In the genomic region with DNA sequence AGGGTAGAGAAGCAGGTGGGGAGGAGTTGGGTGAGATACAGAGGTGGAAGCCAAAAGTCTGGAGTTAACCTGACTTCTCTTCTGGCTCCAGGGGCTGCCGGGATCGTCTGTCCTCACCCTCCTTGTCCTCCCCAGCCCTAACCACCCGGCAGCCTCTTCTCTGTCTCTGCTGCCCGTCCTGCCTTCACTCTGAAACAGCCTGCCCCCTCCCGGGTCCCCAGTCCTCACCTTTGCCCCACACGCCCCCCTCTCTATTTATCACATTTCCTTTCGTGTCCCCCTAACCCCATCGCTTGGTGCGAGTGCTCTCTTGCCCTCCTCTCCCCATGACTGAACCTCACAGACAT, we compare ENCODE assay signal across 10 cellular contexts. TPM values are rescaled to one million over a fixed set of nuclear protein-coding genes. Genes with fewer than 3 reads are reported as not detected.
DNase-seq lines count a peak whose midpoint lies in the region; ATAC-seq, FAIRE-seq and TF ChIP-seq lines count a peak whose summit lies in the region.
"Had no signal": no experiment of that assay in that cellular context is flagged by ENCODE, and none has a peak within 500 bp of the region (broad histone marks: within the 10 kb centered on the region; RNA-seq: fewer than 3 reads in every experiment).

No MANE protein-coding gene starts in this region.

- CTCF ChIA-PET in mammary epithelial cell (lab: Charles Lee; ENCODE audit: low non-redundant PET) (no interaction called here), HepG2 (lab: Yijun Ruan, JAX; ENCODE audit: low intra/inter-chr PET ratio, low total read pairs) (interaction anchor here (1.2 kb wide), 1 partner anchor 16 kb away, joined by 3 read pairs; no protein-coding TSS in a partner anchor)

- in situ Hi-C loops in mammary epithelial cell (cut with MboI; ENCODE audit: low sequenced_read_pairs in 2 of 2) = no loop called here
- in situ Hi-C loops in HepG2 (cut with HindIII; ENCODE audit: extremely low pct_ligation_motif_present, low pct_unique_long_range_greater_than_20kb) = no loop called here

- no peaks in the 10 kb centered on the region for H3K79me2 ChIP-seq in mammary epithelial cell (ENCODE audit: insufficient read depth, low read length)
- H3K79me2 ChIP-seq in HepG2 (ENCODE audit: insufficient read depth, low read length) = no peaks in the 10 kb centered on the region

- no peak for TF ChIP-seq RAD21 in HepG2 (CRISPR knock-in tag; IDR thresholded peaks at IDR 0.05)

- no peaks in the 10 kb centered on the region for H3K9me3 ChIP-seq in mammary epithelial cell (replicated peaks; ENCODE audit: insufficient read depth, low read length)
- no peaks in the 10 kb centered on the region for H3K9me3 ChIP-seq in HepG2 (ENCODE audit: low read length)
- H3K9me3 ChIP-seq in subcutaneous abdominal adipose tissue (ENCODE audit: control insufficient read depth in 5 of 5, low read length in 5 of 5) = no peaks in the 10 kb centered on the region

- H2AFZ ChIP-seq in mammary epithelial cell (ENCODE audit: low read depth, low read length) (peak overlapping the region; percentile 35), HepG2 (ENCODE audit: low read length) (no peak overlapping the region)

- TF ChIP-seq POLR2A in HepG2 (IDR thresholded peaks at IDR 0.05; ENCODE audit: insufficient read depth in 1 of 2, low read depth in 2 of 2, low read length in 2 of 2) = no peak

- H3K9ac ChIP-seq in mammary epithelial cell (ENCODE audit: insufficient read depth, low read length) (no peak overlapping the region), HepG2 (ENCODE audit: insufficient read depth, low read depth, low read length) (peak overlapping the region; percentile 50; the same call in 1 of the 2 replicates), subcutaneous abdominal adipose tissue (ENCODE audit: low read length in 5 of 5) (peak overlapping the region in 3 of 5 donors; percentile 59 to 85 (median 81))

- no peak for TF ChIP-seq EP300 in HepG2 (IDR thresholded peaks at IDR 0.05; ENCODE audit: low read depth in 2 of 2, low read length in 2 of 2)
- TF ChIP-seq EP300 in HepG2 (CRISPR knock-in tag; IDR thresholded peaks at IDR 0.05; ENCODE audit: borderline replicate concordance) = no peak

- peaks cover 50% of the 10 kb centered on the region for H3K27me3 Mint-ChIP-seq in T-helper 1 cell treated with Interleukin-12 subunit alpha and Interleukin-12 subunit beta and Interleukin-4 antibody, amounts not matched to agents 30 μg/mL and 1 μg/mL, for 36 hours (ENCODE audit: low read depth)

- intact Hi-C loops in mammary epithelial cell (cut with micrococcal nuclease) (no loop called here), HepG2 (cut with micrococcal nuclease; ENCODE audit: unreplicated experiment) (no loop called here)

- H3K27me3 ChIP-seq in mammary epithelial cell (ENCODE audit: insufficient read depth, low read length) (peaks cover 5% of the 10 kb centered on the region), HepG2 (ENCODE audit: control insufficient read depth in 1 of 2, insufficient read depth in 2 of 2, low read length in 2 of 2) (peaks cover 9 to 51% of the 10 kb centered on the region in 2 experiments; a peak in 4 of 5 replicates), subcutaneous abdominal adipose tissue (ENCODE audit: control insufficient read depth in 5 of 5, insufficient read depth in 4 of 5, low read length in 5 of 5) (peaks cover 0 to 9% (median 3%) of the 10 kb centered on the region in 5 donors)

- ATAC-seq in HepG2 (peak; percentile 9), GM21367 (IDR thresholded peaks at IDR 0.05; ENCODE audit: unreplicated experiment) (no peak)

- peak overlapping the region in 1 of 3 experiments; percentile 54 for H3K4me3 ChIP-seq in mammary epithelial cell (replicated peaks in 1 of 3; ENCODE audit: insufficient read depth in 1 of 3, low read depth in 2 of 3, low read length in 3 of 3)
- H3K4me3 ChIP-seq in HepG2 (replicated peaks in 1 of 3; ENCODE audit: insufficient read depth in 1 of 3, low read depth in 2 of 3, low read length in 3 of 3) = peak overlapping the region; percentile 36 to 66 (median 50); a peak in 4 of 6 replicates
- peak overlapping the region; percentile 48 to 72 (median 67) for H3K4me3 ChIP-seq in subcutaneous abdominal adipose tissue (ENCODE audit: low read depth in 1 of 5, low read length in 5 of 5)

- no peak for FAIRE-seq in HepG2 (lab: Jason Lieb, UNC)
- FAIRE-seq in HTR-8/SVneo (lab: Jason Lieb, UNC) = no peak
- FAIRE-seq: A204.1 had no signal

- POLR2A ChIA-PET in HepG2 (lab: Yijun Ruan, JAX) = no interaction called here

- H3K4me3 Mint-ChIP-seq in T-helper 1 cell treated with Interleukin-12 subunit alpha and Interleukin-12 subunit beta and Interleukin-4 antibody, amounts not matched to agents 30 μg/mL and 1 μg/mL, for 36 hours = peak overlapping the region; percentile 37

- no peak overlapping the region for H3K27ac Mint-ChIP-seq in T-helper 1 cell treated with Interleukin-12 subunit alpha and Interleukin-12 subunit beta and Interleukin-4 antibody, amounts not matched to agents 30 μg/mL and 1 μg/mL, for 36 hours

- TF ChIP-seq CTCF in mammary epithelial cell (conservative IDR thresholded peaks at IDR 0.05 in 1 of 2, IDR thresholded peaks at IDR 0.05 in 1 of 2; ENCODE audit: extremely low read depth in 1 of 2, insufficient read depth in 1 of 2, low read depth in 1 of 2, low read length in 2 of 2) (no peak), HepG2 (CRISPR knock-in tag; IDR thresholded peaks at IDR 0.05) (no peak)

- H3K4me2 ChIP-seq in mammary epithelial cell (ENCODE audit: insufficient read depth, low read depth, low read length) (peak overlapping the region; percentile 96), HepG2 (ENCODE audit: low read depth, low read length) (peak overlapping the region; percentile 82)

- H3K9me3 Mint-ChIP-seq in T-helper 1 cell treated with Interleukin-12 subunit alpha and Interleukin-12 subunit beta and Interleukin-4 antibody, amounts not matched to agents 30 μg/mL and 1 μg/mL, for 36 hours = no peaks in the 10 kb centered on the region

- peaks cover 26% of the 10 kb centered on the region for H3K36me3 Mint-ChIP-seq in T-helper 1 cell treated with Interleukin-12 subunit alpha and Interleukin-12 subunit beta and Interleukin-4 antibody, amounts not matched to agents 30 μg/mL and 1 μg/mL, for 36 hours (ENCODE audit: low read depth)

- dilution Hi-C loops in mammary epithelial cell (cut with HindIII; ENCODE audit: low sequenced_read_pairs) = no loop called here

- WGBS in mammary epithelial cell (ENCODE audit: low coverage, missing lambda C conversion rate) = 20% methylated on average over 1 of the region's 9 CpGs
- 18% methylated on average over 9 of the region's 9 CpGs for WGBS in HepG2 (ENCODE audit: low lambda C conversion rate)

- peaks cover 24% of the 10 kb centered on the region for H3K4me1 Mint-ChIP-seq in T-helper 1 cell treated with Interleukin-12 subunit alpha and Interleukin-12 subunit beta and Interleukin-4 antibody, amounts not matched to agents 30 μg/mL and 1 μg/mL, for 36 hours (ENCODE audit: low read depth)

- BruUV-seq in mammary epithelial cell (replicated peaks; lab: Mats Ljungman, UMichigan) (no TSS peak), HepG2 (replicated peaks; lab: Mats Ljungman, UMichigan) (no TSS peak)

- H3K27ac ChIP-seq in mammary epithelial cell (ENCODE audit: insufficient read depth, low read depth, low read length) (no peak overlapping the region), HepG2 (ENCODE audit: extremely low read length, insufficient read depth, low read length) (no peak overlapping the region), subcutaneous abdominal adipose tissue (ENCODE audit: low read depth, low read length) (no peak overlapping the region)

- H3K36me3 ChIP-seq in mammary epithelial cell (ENCODE audit: insufficient read depth, low read length) (peaks cover 3% of the 10 kb centered on the region), HepG2 (replicated peaks in 1 of 2; ENCODE audit: control insufficient read depth in 1 of 2, insufficient read depth in 2 of 2, low read length in 2 of 2) (peaks cover 2 to 9% of the 10 kb centered on the region in 2 experiments; a peak in 4 of 5 replicates), subcutaneous abdominal adipose tissue (ENCODE audit: control insufficient read depth in 5 of 5, insufficient read depth in 5 of 5, low read length in 5 of 5) (peaks cover 0 to 23% (median 19%) of the 10 kb centered on the region in 5 donors)

- peaks cover 9% of the 10 kb centered on the region for H3K4me1 ChIP-seq in mammary epithelial cell (ENCODE audit: insufficient read depth, low read length)
- peaks cover 28% of the 10 kb centered on the region for H3K4me1 ChIP-seq in HepG2 (ENCODE audit: insufficient read depth, low read length)
- peaks cover 0 to 24% (median 19%) of the 10 kb centered on the region in 5 donors for H3K4me1 ChIP-seq in subcutaneous abdominal adipose tissue (ENCODE audit: control insufficient read depth in 5 of 5, insufficient read depth in 5 of 5, low read length in 5 of 5)

- DNase-seq in T-helper 1 cell (no peak), mammary epithelial cell (no peak), HepG2 (ENCODE audit: low spot score) (no peak), NCI-H2107 (lab: John Stamatoyannopoulos, UW) (no peak), HTR-8/SVneo (ENCODE audit: insufficient read length, low spot score) (no peak)
- DNase-seq: stimulated activated CD4-positive, alpha-beta T cell treated with anti-CD3 and anti-CD28 coated beads, Interleukin-2, amount 100 ng/mL, for 24 hours had no signal

- H4K20me1 ChIP-seq in mammary epithelial cell (ENCODE audit: insufficient read depth, low read length) (no peaks in the 10 kb centered on the region), HepG2 (ENCODE audit: insufficient read depth, low read length) (no peaks in the 10 kb centered on the region)

RNA-seq across cellular contexts. Expression of gene RING1, which starts 5.7 kb away (rescaled TPM):
- total RNA-seq in mammary epithelial cell (10 to 100 TPM; 13.0 to 31.8 TPM), HepG2 (2016; rRNA removed; fragmentation: Illumina TruSeq; extraction: Trizol) (19.8 and 23.9 TPM in 2 replicates)
- polyA plus RNA-seq in mammary epithelial cell (17.0 TPM), HepG2 (2011; rRNA removed) (33.6 and 42.9 TPM in 2 replicates)
- 22.9 TPM for polyA minus RNA-seq in mammary epithelial cell
- 10.0 and 10.7 TPM in 2 replicates for total RNA-seq in HepG2 (2016; cell fraction: cytosol; rRNA removed; fragmentation: Illumina TruSeq; extraction: Trizol; ENCODE audit: low read depth)
- 18.4 and 25.4 TPM in 2 replicates for total RNA-seq in HepG2 (2016; cell fraction: insoluble cytoplasmic fraction; rRNA removed; fragmentation: Illumina TruSeq; extraction: Trizol)
- 17.3 and 21.2 TPM in 2 replicates for total RNA-seq in HepG2 (2016; cell fraction: membrane; rRNA removed; fragmentation: Illumina TruSeq; extraction: Trizol)
- total RNA-seq in HepG2 (2016; cell fraction: nucleus; rRNA removed; fragmentation: Illumina TruSeq; extraction: Trizol) = 12.2 and 16.1 TPM in 2 replicates
- polyA plus RNA-seq in HepG2 (2011; cell fraction: cytosol; rRNA removed) = 23.2 and 29.0 TPM in 2 replicates
- 93.0 and 104 TPM in 2 replicates for polyA plus RNA-seq in HepG2 (2011; cell fraction: nucleus; rRNA removed)
- polyA plus RNA-seq in HepG2 (2012) = 32.2 and 34.6 TPM in 2 replicates
- 14.4 and 19.7 TPM in 2 replicates for polyA plus RNA-seq in HepG2 (2016; cell fraction: cytosol; fragmentation: Illumina TruSeq; extraction: Trizol; ENCODE audit: low read depth)
- polyA plus RNA-seq in HepG2 (2016; cell fraction: insoluble cytoplasmic fraction; fragmentation: Illumina TruSeq; extraction: Trizol; ENCODE audit: low read depth) = 31.5 and 40.1 TPM in 2 replicates
- 23.8 and 28.0 TPM in 2 replicates for polyA plus RNA-seq in HepG2 (2016; cell fraction: membrane; fragmentation: Illumina TruSeq; extraction: Trizol; ENCODE audit: low read depth)
- 56.0 and 58.2 TPM in 2 replicates for polyA plus RNA-seq in HepG2 (2016; cell fraction: nucleus; fragmentation: Illumina TruSeq; extraction: Trizol; ENCODE audit: insufficient read depth, low read depth)
- polyA minus RNA-seq in HepG2 (2011; rRNA and poly(A)+ RNA removed; ENCODE audit: low replicate concordance) = 22.4 and 30.2 TPM in 2 replicates
- 10.9 and 13.5 TPM in 2 replicates for polyA minus RNA-seq in HepG2 (2011; cell fraction: cytosol; rRNA and poly(A)+ RNA removed)
- polyA minus RNA-seq in HepG2 (2011; cell fraction: nucleus; rRNA and poly(A)+ RNA removed) = 8.4 and 9.9 TPM in 2 replicates

RNA-seq across cellular contexts. Expression of gene HSD17B8, which starts 9.5 kb away (rescaled TPM):
- total RNA-seq in mammary epithelial cell (10 to 100 TPM in 1 of 2 donors, 1 to 10 TPM in 1; 4.7 to 16.0 TPM), HepG2 (2016; rRNA removed; fragmentation: Illumina TruSeq; extraction: Trizol) (12.6 and 13.5 TPM in 2 replicates)
- polyA plus RNA-seq in mammary epithelial cell (25.7 TPM), HepG2 (2011; rRNA removed) (20.1 and 21.6 TPM in 2 replicates)
- 4.4 TPM for polyA minus RNA-seq in mammary epithelial cell
- 2.7 and 4.8 TPM in 2 replicates for total RNA-seq in HepG2 (2016; cell fraction: cytosol; rRNA removed; fragmentation: Illumina TruSeq; extraction: Trizol; ENCODE audit: low read depth)
- total RNA-seq in HepG2 (2016; cell fraction: insoluble cytoplasmic fraction; rRNA removed; fragmentation: Illumina TruSeq; extraction: Trizol) = 13.4 and 15.0 TPM in 2 replicates
- 5.0 TPM in 2 replicates for total RNA-seq in HepG2 (2016; cell fraction: membrane; rRNA removed; fragmentation: Illumina TruSeq; extraction: Trizol)
- 6.0 and 8.0 TPM in 2 replicates for total RNA-seq in HepG2 (2016; cell fraction: nucleus; rRNA removed; fragmentation: Illumina TruSeq; extraction: Trizol)
- 25.2 and 35.5 TPM in 2 replicates for polyA plus RNA-seq in HepG2 (2011; cell fraction: cytosol; rRNA removed)
- 57.9 and 67.9 TPM in 2 replicates for polyA plus RNA-seq in HepG2 (2011; cell fraction: nucleus; rRNA removed)
- polyA plus RNA-seq in HepG2 (2012) = 10.8 and 13.9 TPM in 2 replicates
- 3.8 and 4.0 TPM in 2 replicates for polyA plus RNA-seq in HepG2 (2016; cell fraction: cytosol; fragmentation: Illumina TruSeq; extraction: Trizol; ENCODE audit: low read depth)
- 14.2 and 14.6 TPM in 2 replicates for polyA plus RNA-seq in HepG2 (2016; cell fraction: insoluble cytoplasmic fraction; fragmentation: Illumina TruSeq; extraction: Trizol; ENCODE audit: low read depth)
- 4.5 and 4.8 TPM in 2 replicates for polyA plus RNA-seq in HepG2 (2016; cell fraction: membrane; fragmentation: Illumina TruSeq; extraction: Trizol; ENCODE audit: low read depth)
- polyA plus RNA-seq in HepG2 (2016; cell fraction: nucleus; fragmentation: Illumina TruSeq; extraction: Trizol; ENCODE audit: insufficient read depth, low read depth) = 12.8 and 15.0 TPM in 2 replicates
- 12.8 and 27.4 TPM in 2 replicates for polyA minus RNA-seq in HepG2 (2011; rRNA and poly(A)+ RNA removed; ENCODE audit: low replicate concordance)
- polyA minus RNA-seq in HepG2 (2011; cell fraction: cytosol; rRNA and poly(A)+ RNA removed) = 4.9 and 5.1 TPM in 2 replicates
- polyA minus RNA-seq in HepG2 (2011; cell fraction: nucleus; rRNA and poly(A)+ RNA removed) = 4.2 and 5.5 TPM in 2 replicates

RNA-seq across cellular contexts. Expression of gene SLC39A7, which starts 13.3 kb away (rescaled TPM):
- 10 to 100 TPM; 52.8 to 99.3 TPM for total RNA-seq in mammary epithelial cell
- 50.5 TPM for polyA plus RNA-seq in mammary epithelial cell
- 73.0 TPM for polyA minus RNA-seq in mammary epithelial cell
- total RNA-seq in HepG2 (2016; rRNA removed; fragmentation: Illumina TruSeq; extraction: Trizol) = 127 and 229 TPM in 2 replicates
- 25.4 and 28.2 TPM in 2 replicates for total RNA-seq in HepG2 (2016; cell fraction: cytosol; rRNA removed; fragmentation: Illumina TruSeq; extraction: Trizol; ENCODE audit: low read depth)
- total RNA-seq in HepG2 (2016; cell fraction: insoluble cytoplasmic fraction; rRNA removed; fragmentation: Illumina TruSeq; extraction: Trizol) = 117 and 245 TPM in 2 replicates
- 69.2 and 73.5 TPM in 2 replicates for total RNA-seq in HepG2 (2016; cell fraction: membrane; rRNA removed; fragmentation: Illumina TruSeq; extraction: Trizol)
- 168 and 183 TPM in 2 replicates for total RNA-seq in HepG2 (2016; cell fraction: nucleus; rRNA removed; fragmentation: Illumina TruSeq; extraction: Trizol)
- polyA plus RNA-seq in HepG2 (2011; rRNA removed) = 142 and 181 TPM in 2 replicates
- polyA plus RNA-seq in HepG2 (2011; cell fraction: cytosol; rRNA removed) = 156 and 173 TPM in 2 replicates
- polyA plus RNA-seq in HepG2 (2011; cell fraction: nucleus; rRNA removed) = 155 and 160 TPM in 2 replicates
- 179 and 194 TPM in 2 replicates for polyA plus RNA-seq in HepG2 (2012)
- 25.6 and 28.5 TPM in 2 replicates for polyA plus RNA-seq in HepG2 (2016; cell fraction: cytosol; fragmentation: Illumina TruSeq; extraction: Trizol; ENCODE audit: low read depth)
- 134 and 143 TPM in 2 replicates for polyA plus RNA-seq in HepG2 (2016; cell fraction: insoluble cytoplasmic fraction; fragmentation: Illumina TruSeq; extraction: Trizol; ENCODE audit: low read depth)
- polyA plus RNA-seq in HepG2 (2016; cell fraction: membrane; fragmentation: Illumina TruSeq; extraction: Trizol; ENCODE audit: low read depth) = 52.6 and 58.2 TPM in 2 replicates
- polyA plus RNA-seq in HepG2 (2016; cell fraction: nucleus; fragmentation: Illumina TruSeq; extraction: Trizol; ENCODE audit: insufficient read depth, low read depth) = 338 and 345 TPM in 2 replicates
- 85.7 and 161 TPM in 2 replicates for polyA minus RNA-seq in HepG2 (2011; rRNA and poly(A)+ RNA removed; ENCODE audit: low replicate concordance)
- 54.5 and 56.6 TPM in 2 replicates for polyA minus RNA-seq in HepG2 (2011; cell fraction: cytosol; rRNA and poly(A)+ RNA removed)
- polyA minus RNA-seq in HepG2 (2011; cell fraction: nucleus; rRNA and poly(A)+ RNA removed) = 68.1 and 69.5 TPM in 2 replicates

RNA-seq across cellular contexts. Expression of gene RXRB, which starts 13.5 kb away (rescaled TPM):
- 10 to 100 TPM; 15.0 to 30.7 TPM for total RNA-seq in mammary epithelial cell
- 24.8 TPM for polyA plus RNA-seq in mammary epithelial cell
- 31.6 TPM for polyA minus RNA-seq in mammary epithelial cell
- total RNA-seq in HepG2 (2016; rRNA removed; fragmentation: Illumina TruSeq; extraction: Trizol) = 21.2 and 26.7 TPM in 2 replicates
- 7.7 and 9.8 TPM in 2 replicates for total RNA-seq in HepG2 (2016; cell fraction: cytosol; rRNA removed; fragmentation: Illumina TruSeq; extraction: Trizol; ENCODE audit: low read depth)
- 20.4 and 25.8 TPM in 2 replicates for total RNA-seq in HepG2 (2016; cell fraction: insoluble cytoplasmic fraction; rRNA removed; fragmentation: Illumina TruSeq; extraction: Trizol)
- total RNA-seq in HepG2 (2016; cell fraction: membrane; rRNA removed; fragmentation: Illumina TruSeq; extraction: Trizol) = 11.0 and 11.2 TPM in 2 replicates
- 24.9 and 30.1 TPM in 2 replicates for total RNA-seq in HepG2 (2016; cell fraction: nucleus; rRNA removed; fragmentation: Illumina TruSeq; extraction: Trizol)
- polyA plus RNA-seq in HepG2 (2011; rRNA removed) = 55.7 and 62.8 TPM in 2 replicates
- polyA plus RNA-seq in HepG2 (2011; cell fraction: cytosol; rRNA removed) = 21.7 and 25.1 TPM in 2 replicates
- polyA plus RNA-seq in HepG2 (2011; cell fraction: nucleus; rRNA removed) = 251 and 306 TPM in 2 replicates
- 33.2 and 34.8 TPM in 2 replicates for polyA plus RNA-seq in HepG2 (2012)
- 3.4 and 3.5 TPM in 2 replicates for polyA plus RNA-seq in HepG2 (2016; cell fraction: cytosol; fragmentation: Illumina TruSeq; extraction: Trizol; ENCODE audit: low read depth)
- polyA plus RNA-seq in HepG2 (2016; cell fraction: insoluble cytoplasmic fraction; fragmentation: Illumina TruSeq; extraction: Trizol; ENCODE audit: low read depth) = 18.6 and 21.0 TPM in 2 replicates
- polyA plus RNA-seq in HepG2 (2016; cell fraction: membrane; fragmentation: Illumina TruSeq; extraction: Trizol; ENCODE audit: low read depth) = 8.2 and 8.4 TPM in 2 replicates
- 78.6 and 88.5 TPM in 2 replicates for polyA plus RNA-seq in HepG2 (2016; cell fraction: nucleus; fragmentation: Illumina TruSeq; extraction: Trizol; ENCODE audit: insufficient read depth, low read depth)
- polyA minus RNA-seq in HepG2 (2011; rRNA and poly(A)+ RNA removed; ENCODE audit: low replicate concordance) = 62.6 and 66.8 TPM in 2 replicates
- 16.9 and 17.9 TPM in 2 replicates for polyA minus RNA-seq in HepG2 (2011; cell fraction: cytosol; rRNA and poly(A)+ RNA removed)
- 41.4 and 51.2 TPM in 2 replicates for polyA minus RNA-seq in HepG2 (2011; cell fraction: nucleus; rRNA and poly(A)+ RNA removed)

RNA-seq across cellular contexts. Expression of gene COL11A2, which starts 21.7 kb away (rescaled TPM):
- under 1 TPM; 0.17 to 0.45 TPM for total RNA-seq in mammary epithelial cell
- 0.12 TPM for polyA plus RNA-seq in mammary epithelial cell
- polyA minus RNA-seq in mammary epithelial cell = not detected
- total RNA-seq in HepG2 (2016; rRNA removed; fragmentation: Illumina TruSeq; extraction: Trizol) = 0.29 and 0.55 TPM in 2 replicates
- 0.10 TPM in 1 of 2 replicates, not detected in the other for total RNA-seq in HepG2 (2016; cell fraction: cytosol; rRNA removed; fragmentation: Illumina TruSeq; extraction: Trizol; ENCODE audit: low read depth)
- total RNA-seq in HepG2 (2016; cell fraction: insoluble cytoplasmic fraction; rRNA removed; fragmentation: Illumina TruSeq; extraction: Trizol) = 0.12 and 0.67 TPM in 2 replicates
- 0.45 TPM in 1 of 2 replicates, not detected in the other for total RNA-seq in HepG2 (2016; cell fraction: membrane; rRNA removed; fragmentation: Illumina TruSeq; extraction: Trizol)
- 1.0 and 1.1 TPM in 2 replicates for total RNA-seq in HepG2 (2016; cell fraction: nucleus; rRNA removed; fragmentation: Illumina TruSeq; extraction: Trizol)
- 0.55 and 0.73 TPM in 2 replicates for polyA plus RNA-seq in HepG2 (2011; rRNA removed)
- polyA plus RNA-seq in HepG2 (2011; cell fraction: cytosol; rRNA removed) = 0.13 and 0.18 TPM in 2 replicates
- 5.9 and 6.2 TPM in 2 replicates for polyA plus RNA-seq in HepG2 (2011; cell fraction: nucleus; rRNA removed)
- 0.97 and 1.9 TPM in 2 replicates for polyA plus RNA-seq in HepG2 (2012)
- 0.21 and 0.24 TPM in 2 replicates for polyA plus RNA-seq in HepG2 (2016; cell fraction: cytosol; fragmentation: Illumina TruSeq; extraction: Trizol; ENCODE audit: low read depth)
- 0.15 and 0.42 TPM in 2 replicates for polyA plus RNA-seq in HepG2 (2016; cell fraction: insoluble cytoplasmic fraction; fragmentation: Illumina TruSeq; extraction: Trizol; ENCODE audit: low read depth)
- polyA plus RNA-seq in HepG2 (2016; cell fraction: membrane; fragmentation: Illumina TruSeq; extraction: Trizol; ENCODE audit: low read depth) = 0.21 TPM in 2 replicates
- polyA plus RNA-seq in HepG2 (2016; cell fraction: nucleus; fragmentation: Illumina TruSeq; extraction: Trizol; ENCODE audit: insufficient read depth, low read depth) = 3.7 and 4.5 TPM in 2 replicates
- 0.20 and 1.1 TPM in 2 replicates for polyA minus RNA-seq in HepG2 (2011; rRNA and poly(A)+ RNA removed; ENCODE audit: low replicate concordance)
- polyA minus RNA-seq in HepG2 (2011; cell fraction: cytosol; rRNA and poly(A)+ RNA removed) = 0.44 TPM in 1 of 2 replicates, not detected in the other
- 0.52 and 0.75 TPM in 2 replicates for polyA minus RNA-seq in HepG2 (2011; cell fraction: nucleus; rRNA and poly(A)+ RNA removed)
